ENCODE assay signal across 25 cellular contexts in genomic region chr1:75668813-75669212, GRCh38. TPM values are rescaled to one million over a fixed set of nuclear protein-coding genes. Genes with fewer than 3 reads are reported as not detected.
"Had no signal": no experiment of that assay in that cellular context is flagged by ENCODE, and none has a peak within 500 bp of the region (broad histone marks: within the 10 kb centered on the region; RNA-seq: fewer than 3 reads in every experiment).

No MANE protein-coding gene starts in this region.

- H3K27ac ChIP-seq: adrenal gland, gastrocnemius medialis, heart left ventricle, spleen, thoracic aorta, upper lobe of right lung had no signal

- H3K9me3 ChIP-seq: adrenal gland, gastrocnemius medialis, thoracic aorta, upper lobe of right lung had no signal

- H3K27ac Mint-ChIP-seq: activated CD4-positive, alpha-beta T cell treated with anti-CD3 and anti-CD28 coated beads for 36 hours; activated naive CD4-positive, alpha-beta T cell treated with anti-CD3 and anti-CD28 coated beads, Interleukin-2, amount 50 U/mL, for 72 hours; activated T-helper 1 cell treated with anti-CD3 and anti-CD28 coated beads, Interleukin-12 subunit alpha, Interleukin-12 subunit beta, Interleukin-2, Interleukin-4 antibody, amounts not matched to agents 30 ng/mL and 10 ng/mL and 1 ng/mL, durations not matched to agents 14 hours and 24 hours and 36 hours; nephron progenitor cell; stimulated activated naive B cell treated with anti-CD40 and anti-IgM and Interleukin-4, amounts not matched to agents 10 μg/mL and 1 μg/mL and 100 μg/mL, for 72 hours had no signal

- H3K27me3 ChIP-seq: adrenal gland, gastrocnemius medialis, heart left ventricle, spleen, upper lobe of right lung had no signal

- ATAC-seq: activated CD4-positive, alpha-beta T cell treated with anti-CD3 and anti-CD28 coated beads for 36 hours; activated naive CD4-positive, alpha-beta T cell treated with anti-CD3 and anti-CD28 coated beads, Interleukin-2, amount 50 U/mL, for 72 hours; esophagus mucosa; gastrocnemius medialis; heart left ventricle; left lobe of liver; stimulated activated naive B cell treated with anti-CD40 and anti-IgM and Interleukin-4, amounts not matched to agents 10 μg/mL and 1 μg/mL and 100 μg/mL, for 72 hours; upper lobe of right lung had no signal

- H3K4me1 ChIP-seq: adrenal gland, gastrocnemius medialis, heart left ventricle, spleen, upper lobe of right lung had no signal

- H3K4me3 ChIP-seq: adrenal gland, gastrocnemius medialis, heart left ventricle, lung, spleen, thoracic aorta, upper lobe of right lung had no signal

- H3K4me3 Mint-ChIP-seq: activated CD4-positive, alpha-beta T cell treated with anti-CD3 and anti-CD28 coated beads for 36 hours; activated T-helper 1 cell treated with anti-CD3 and anti-CD28 coated beads, Interleukin-12 subunit alpha, Interleukin-12 subunit beta, Interleukin-2, Interleukin-4 antibody, amounts not matched to agents 30 ng/mL and 10 ng/mL and 1 ng/mL, durations not matched to agents 14 hours and 24 hours and 36 hours; nephron progenitor cell; stimulated activated naive B cell treated with anti-CD40 and anti-IgM and Interleukin-4, amounts not matched to agents 10 μg/mL and 1 μg/mL and 100 μg/mL, for 72 hours had no signal

- H3K9me3 Mint-ChIP-seq: activated T-helper 1 cell treated with anti-CD3 and anti-CD28 coated beads, Interleukin-12 subunit alpha, Interleukin-12 subunit beta, Interleukin-2, Interleukin-4 antibody, amounts not matched to agents 30 ng/mL and 10 ng/mL and 1 ng/mL, durations not matched to agents 14 hours and 24 hours and 36 hours had no signal

- H3K4me1 Mint-ChIP-seq: activated CD4-positive, alpha-beta T cell treated with anti-CD3 and anti-CD28 coated beads for 36 hours had no signal

- H3K36me3 ChIP-seq: adrenal gland, gastrocnemius medialis, heart left ventricle, spleen, thoracic aorta, upper lobe of right lung had no signal

- H3K36me3 Mint-ChIP-seq: activated naive CD4-positive, alpha-beta T cell treated with anti-CD3 and anti-CD28 coated beads, Interleukin-2, amount 50 U/mL, for 72 hours had no signal

- DNase-seq: activated CD4-positive, alpha-beta T cell treated with anti-CD3 and anti-CD28 coated beads for 36 hours; activated CD4-positive, alpha-beta T cell treated with anti-CD3 and anti-CD28 coated beads, Interleukin-2, amount 50 U/mL, for 48 hours; activated gamma-delta T cell treated with Interleukin-2 at 50 U/mL for 16 hours; activated T-cell treated with anti-CD3 and anti-CD28 coated beads for 4 hours; adrenal gland; cerebellar nuclear complex; cortex of kidney; effector CD4-positive, alpha-beta T cell; gastrocnemius medialis; kidney; midbrain; nephron progenitor cell; occipital lobe; retina; spleen; stimulated activated CD4-positive, alpha-beta T cell treated with anti-CD3 and anti-CD28 coated beads, Interleukin-4, amount 100 ng/mL, for 4 hours; stimulated activated naive B cell treated with anti-CD40 and anti-IgM and Interleukin-4, amounts not matched to agents 10 μg/mL and 1 μg/mL and 100 μg/mL, for 72 hours; upper lobe of right lung had no signal

RNA-seq across cellular contexts. Expression of gene SLC44A5, which starts 57.9 kb away (rescaled TPM):
- total RNA-seq: activated CD4-positive, alpha-beta T cell treated with anti-CD3 and anti-CD28 coated beads for 36 hours; activated T-helper 1 cell treated with anti-CD3 and anti-CD28 coated beads, Interleukin-12 subunit alpha, Interleukin-12 subunit beta, Interleukin-2, Interleukin-4 antibody, amounts not matched to agents 30 ng/mL and 10 ng/mL and 1 ng/mL, durations not matched to agents 14 hours and 24 hours and 36 hours had no signal
